ENCODE assay signal across 1 cellular context in genomic region chr10:122505011-122505410, GRCh38.
TF ChIP-seq lines count a peak whose summit lies in the region.

No MANE protein-coding gene starts in this region.

TF ChIP-seq in IMR-90, 13 proteins besides CTCF, POLR2A, EP300 and RAD21:
- no peak for TF ChIP-seq RCOR1 (IDR thresholded peaks at IDR 0.05; ENCODE audit: insufficient replicate concordance, low read length)
- no peak for TF ChIP-seq CEBPB (IDR thresholded peaks at IDR 0.05; ENCODE audit: low read depth, low read length)
- TF ChIP-seq NFE2L2 (IDR thresholded peaks at IDR 0.05; ENCODE audit: low read depth, low read length), result no peak
- no peak for TF ChIP-seq MAFK (IDR thresholded peaks at IDR 0.05; ENCODE audit: low read depth, low read length)
- TF ChIP-seq BHLHE40 (IDR thresholded peaks at IDR 0.05; ENCODE audit: low read depth, low read length), result no peak
- no peak for TF ChIP-seq RFX5 (IDR thresholded peaks at IDR 0.05; ENCODE audit: low read depth, low read length)
- TF ChIP-seq SMC3 (IDR thresholded peaks at IDR 0.05; ENCODE audit: low read depth, low read length), result no peak
- no peak for TF ChIP-seq USF2 (IDR thresholded peaks at IDR 0.05; ENCODE audit: low read depth, low read length)
- TF ChIP-seq CHD1 (IDR thresholded peaks at IDR 0.05; ENCODE audit: low read depth, low read length), result no peak
- no peak for TF ChIP-seq FOS (IDR thresholded peaks at IDR 0.05; ENCODE audit: low read depth, low read length)
